ENCODE assay signal across 8 cellular contexts in genomic region chr9:36141288-36141687, GRCh38. TPM values are rescaled to one million over a fixed set of nuclear protein-coding genes. Genes with fewer than 3 reads are reported as not detected.
DNase-seq lines count a peak whose midpoint lies in the region; TF ChIP-seq lines count a peak whose summit lies in the region.

No MANE protein-coding gene starts in this region.

- H3K79me1 ChIP-seq in mesenchymal stem cell (replicated peaks; ENCODE audit: low read length, poor library complexity, severe bottlenecking) = peaks cover 43% of the 10 kb centered on the region

- 89% methylated on average over 4 of the region's 4 CpGs for WGBS in mesenchymal stem cell

- H3K36me3 Mint-ChIP-seq in brain = peaks cover 21% of the 10 kb centered on the region

- H2BK120ac ChIP-seq in mesenchymal stem cell (ENCODE audit: low read depth, low read length) = no peak overlapping the region

- H3K4me3 Mint-ChIP-seq in brain = peak overlapping the region in 1 of 5 experiments; percentile 78

- peak overlapping the region in 3 of 5 experiments; percentile 42 to 88 (median 67) for H3K27ac Mint-ChIP-seq in brain

- no peak overlapping the region for H3K23ac ChIP-seq in mesenchymal stem cell (ENCODE audit: low read length in 2 of 2)

- H3K27me3 Mint-ChIP-seq in brain = peaks cover 14% of the 10 kb centered on the region

- H3K27ac ChIP-seq in mesenchymal stem cell (ENCODE audit: low read length, poor library complexity, severe bottlenecking) = no peak overlapping the region

- no peak overlapping the region for H2AFZ ChIP-seq in mesenchymal stem cell (ENCODE audit: low read depth, low read length)

- no peak overlapping the region for H3K4me2 ChIP-seq in mesenchymal stem cell (ENCODE audit: low read length, poor library complexity, severe bottlenecking)

- no peak overlapping the region for H3K14ac ChIP-seq in mesenchymal stem cell (ENCODE audit: low read length in 2 of 2)

- no peak overlapping the region for H2BK15ac ChIP-seq in mesenchymal stem cell (ENCODE audit: low read depth, poor library complexity, severe bottlenecking)

- no peak overlapping the region for H2BK5ac ChIP-seq in mesenchymal stem cell (ENCODE audit: low read depth, low read length, poor library complexity, severe bottlenecking)

- DNase-seq in AG08395 (ENCODE audit: low spot score) (peak; percentile 47), H7 (peak; percentile 76), mesenchymal stem cell (peak; percentile 38), inferior parietal cortex (ENCODE audit: extremely low spot score) (no peak), NCI-H1694 (lab: John Stamatoyannopoulos, UW) (no peak), NCI-H345 (lab: John Stamatoyannopoulos, UW) (no peak)
- DNase-seq in stimulated activated CD4-positive, alpha-beta T cell treated with anti-CD3 and anti-CD28 coated beads, Interleukin-2, amount 100 ng/mL, for 24 hours = no peak

- no peak overlapping the region for H2BK12ac ChIP-seq in mesenchymal stem cell (ENCODE audit: low read length in 2 of 2)

- TF ChIP-seq CTCF in brain (conservative IDR thresholded peaks at IDR 0.05) = peak in 1 of 2 experiments; percentile 57

- no peak overlapping the region for H3K4ac ChIP-seq in mesenchymal stem cell (ENCODE audit: low read depth in 1 of 2, low read length in 2 of 2)

- H3K4me3 ChIP-seq in H7 (ENCODE audit: insufficient read depth, low read depth, low read length) (no peak overlapping the region), mesenchymal stem cell (ENCODE audit: insufficient read depth in 1 of 2, low read depth in 1 of 2, low read length in 2 of 2) (no peak overlapping the region)

- H3K36me3 ChIP-seq in H7 (replicated peaks; ENCODE audit: control insufficient read depth, insufficient read depth, low read length) (no peaks in the 10 kb centered on the region), mesenchymal stem cell (ENCODE audit: control insufficient read depth in 1 of 2, insufficient read depth in 2 of 2, low read depth in 1 of 2, low read length in 2 of 2) (peaks cover 15 to 27% of the 10 kb centered on the region in 2 experiments)

- peaks cover 28% of the 10 kb centered on the region for H3K27me3 ChIP-seq in H7 (ENCODE audit: control insufficient read depth, insufficient read depth, low read length)
- no peaks in the 10 kb centered on the region for H3K27me3 ChIP-seq in mesenchymal stem cell (ENCODE audit: control insufficient read depth in 1 of 2, insufficient read depth in 1 of 2, low read length in 2 of 2)

- H3K18ac ChIP-seq in mesenchymal stem cell (ENCODE audit: low read depth in 1 of 2, low read length in 2 of 2) = no peak overlapping the region

- H3K9me3 Mint-ChIP-seq in brain = peaks cover 3 to 12% (median 6%) of the 10 kb centered on the region in 5 experiments

- no peak overlapping the region for H4K8ac ChIP-seq in mesenchymal stem cell (ENCODE audit: low read length)

- H3K4me1 Mint-ChIP-seq in brain = peaks cover 63% of the 10 kb centered on the region

- no peak overlapping the region for H4K91ac ChIP-seq in mesenchymal stem cell (ENCODE audit: low read length)

- H3K9me3 ChIP-seq in mesenchymal stem cell (ENCODE audit: control insufficient read depth, low read length) = peaks cover 6% of the 10 kb centered on the region

- H2AK5ac ChIP-seq in mesenchymal stem cell (ENCODE audit: low read length, severe bottlenecking) = no peak overlapping the region

- H3K9ac ChIP-seq in mesenchymal stem cell (ENCODE audit: low read length) = peak overlapping the region; percentile 37

- peaks cover 27% of the 10 kb centered on the region for H3K4me1 ChIP-seq in mesenchymal stem cell (ENCODE audit: control insufficient read depth, insufficient read depth, low read depth, low read length)

RNA-seq across cellular contexts. Expression of gene GLIPR2, which starts 4.8 kb away (rescaled TPM):
- 2.7 and 9.1 TPM in 2 replicates for total RNA-seq in H7 (2014; rRNA removed; shearing (Covaris generic))
- 16.2 TPM for polyA plus RNA-seq in brain (ENCODE audit: insufficient read depth, low read depth, low replicate concordance)
- polyA plus RNA-seq in mesenchymal stem cell (2013, experiment 1 of 2) = 36.0 TPM
- 35.7 TPM for polyA plus RNA-seq in mesenchymal stem cell (2013, experiment 2 of 2)

RNA-seq across cellular contexts. Expression of gene CCIN, which starts 27.9 kb away (rescaled TPM):
- 0.17 TPM in 1 of 2 replicates, not detected in the other for total RNA-seq in H7 (2014; rRNA removed; shearing (Covaris generic))
- not detected for polyA plus RNA-seq in brain (ENCODE audit: insufficient read depth, low read depth, low replicate concordance)
- 0.01 TPM for polyA plus RNA-seq in mesenchymal stem cell (2013, experiment 1 of 2)
- polyA plus RNA-seq in mesenchymal stem cell (2013, experiment 2 of 2) = 0.04 TPM

RNA-seq across cellular contexts. Expression of gene CLTA, which starts 49.4 kb away (rescaled TPM):
- total RNA-seq in H7 (2014; rRNA removed; shearing (Covaris generic)) = 222 TPM in 2 replicates
- polyA plus RNA-seq in brain (ENCODE audit: insufficient read depth, low read depth, low replicate concordance) = 447 TPM
- 420 TPM for polyA plus RNA-seq in mesenchymal stem cell (2013, experiment 1 of 2)
- polyA plus RNA-seq in mesenchymal stem cell (2013, experiment 2 of 2) = 415 TPM

Comparison
In these comparisons a context has a peak if more than half of its experiments do, and no peak if none do; other contexts are left out.
1. DNase-seq: peak in AG08395 (single experiment), H7 (single experiment) and mesenchymal stem cell (single experiment); none in inferior parietal cortex (single experiment), stimulated activated CD4-positive, alpha-beta T cell treated with anti-CD3 and anti-CD28 coated beads, Interleukin-2, amount 100 ng/mL, for 24 hours (0 of 2), NCI-H1694 (single experiment) and NCI-H345 (single experiment).